Comparison of ENCODE assay signal across 8 cellular contexts in the genomic region with DNA sequence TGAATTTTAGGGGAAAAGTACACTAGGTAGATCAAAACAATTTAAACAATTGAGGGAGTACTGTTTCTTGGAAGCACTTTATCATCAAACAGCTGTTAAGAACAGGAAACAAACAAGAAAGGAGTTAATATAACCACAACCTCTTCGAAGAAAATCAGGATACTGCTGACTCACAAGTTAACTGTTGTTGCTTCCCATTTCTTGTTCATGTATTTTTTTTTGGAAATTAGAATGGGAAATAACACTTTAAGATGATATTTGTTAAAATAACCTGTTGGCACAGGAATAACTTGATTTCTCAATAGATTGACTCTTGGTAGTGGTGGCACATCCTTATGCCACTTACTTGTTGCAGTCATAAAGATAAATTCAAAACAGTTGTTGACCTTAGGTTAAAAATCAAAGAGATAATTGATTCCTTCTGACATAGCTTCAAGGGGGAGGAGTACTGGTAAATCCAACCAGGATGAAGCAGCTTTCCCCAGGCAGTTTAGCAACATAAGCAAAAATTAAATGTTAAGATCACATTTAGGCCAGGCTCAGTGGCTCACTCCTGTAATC. TPM values are rescaled to one million over a fixed set of nuclear protein-coding genes. Genes with fewer than 3 reads are reported as not detected.
DNase-seq lines count a peak whose midpoint lies in the region; ATAC-seq and TF ChIP-seq lines count a peak whose summit lies in the region.

No MANE protein-coding gene starts in this region.

- peak overlapping the region; percentile 85 to 100 (median 95) for H3K4me2 ChIP-seq in BLaER1 treated with 17β-estradiol and CSF1 and Interleukin-3, amounts not matched to agents 10 nM and 100 nM
- H3K4me2 ChIP-seq in KMS-11: 0 out of 2 replicates have a peak overlapping the region, but pooled peaks have one; percentile 2

- in situ Hi-C loops in ACHN (cut with HindIII; ENCODE audit: low pct_ligation_motif_present, low pct_unique_long_range_greater_than_20kb, low sequenced_read_pairs): no loop called here

- no peak for ATAC-seq in HG03565 (IDR thresholded peaks at IDR 0.05; ENCODE audit: unreplicated experiment)
- no peak for ATAC-seq in HG03457 (IDR thresholded peaks at IDR 0.05; ENCODE audit: unreplicated experiment)

- H3K79me2 ChIP-seq in KMS-11 (ENCODE audit: insufficient read depth, low read depth): peaks cover 63% of the 10 kb centered on the region

- peaks cover 41 to 58% (median 51%) of the 10 kb centered on the region in 10 experiments for H3K4me1 ChIP-seq in BLaER1 treated with 17β-estradiol and CSF1 and Interleukin-3, amounts not matched to agents 10 nM and 100 nM
- H3K4me1 ChIP-seq in KMS-11 (ENCODE audit: low read depth, poor library complexity, severe bottlenecking) (peaks cover 35% of the 10 kb centered on the region), ascending aorta (peaks cover 0 to 19% of the 10 kb centered on the region in 2 donors), muscle layer of duodenum (ENCODE audit: control insufficient read depth in 1 of 2, insufficient read depth in 2 of 2, low read length in 2 of 2) (peaks cover 13 to 28% of the 10 kb centered on the region in 2 donors)

- H3K27me3 ChIP-seq in BLaER1 treated with 17β-estradiol and CSF1 and Interleukin-3, amounts not matched to agents 10 nM and 100 nM: no peaks in the 10 kb centered on the region
- H3K27me3 ChIP-seq in KMS-11 (ENCODE audit: insufficient read depth, low read depth): no peaks in the 10 kb centered on the region
- no peaks in the 10 kb centered on the region for H3K27me3 ChIP-seq in ascending aorta
- H3K27me3 ChIP-seq in muscle layer of duodenum (ENCODE audit: low read depth, low read length): no peaks in the 10 kb centered on the region

- TF ChIP-seq CTCF in KMS-11 (conservative IDR thresholded peaks at IDR 0.05; ENCODE audit: low read depth, low read length): no peak
- TF ChIP-seq CTCF in ascending aorta (IDR thresholded peaks at IDR 0.05): no peak

- intact Hi-C loops in ascending aorta (cut with DNase I): loop anchor here (10.0 kb wide), 1 partner anchor 789 kb away; a partner anchor contains a TSS

- H3K36me3 ChIP-seq in BLaER1 treated with 17β-estradiol and CSF1 and Interleukin-3, amounts not matched to agents 10 nM and 100 nM: peaks cover 34 to 69% (median 47%) of the 10 kb centered on the region in 11 experiments
- H3K36me3 ChIP-seq in KMS-11 (ENCODE audit: insufficient read depth): no peaks in the 10 kb centered on the region
- H3K36me3 ChIP-seq in ascending aorta: peaks cover 14 to 24% of the 10 kb centered on the region in 2 donors
- peaks cover 9 to 14% of the 10 kb centered on the region in 2 donors for H3K36me3 ChIP-seq in muscle layer of duodenum (ENCODE audit: control insufficient read depth in 1 of 2, insufficient read depth in 2 of 2, low read length in 2 of 2)

- no peaks in the 10 kb centered on the region for H3K9me3 ChIP-seq in BLaER1 treated with 17β-estradiol and CSF1 and Interleukin-3, amounts not matched to agents 10 nM and 100 nM (replicated peaks in 1 of 11)
- no peaks in the 10 kb centered on the region for H3K9me3 ChIP-seq in ascending aorta
- no peaks in the 10 kb centered on the region for H3K9me3 ChIP-seq in muscle layer of duodenum (ENCODE audit: control insufficient read depth in 1 of 2, low read length in 2 of 2)

- DNase-seq in ascending aorta (ENCODE audit: low spot score in 2 of 2) (no peak), ACHN (no peak), medulla oblongata (ENCODE audit: extremely low spot score) (no peak)

- peak overlapping the region; percentile 68 to 97 (median 88); a peak in 18 of 20 replicates for H3K4me3 ChIP-seq in BLaER1 treated with 17β-estradiol and CSF1 and Interleukin-3, amounts not matched to agents 10 nM and 100 nM
- H3K4me3 ChIP-seq in KMS-11 (IDR thresholded peaks at IDR 0.05; ENCODE audit: insufficient read depth, low read depth, low read length): no peak overlapping the region
- no peak overlapping the region for H3K4me3 ChIP-seq in ascending aorta
- peak overlapping the region in 1 of 2 donors; percentile 13 for H3K4me3 ChIP-seq in muscle layer of duodenum (ENCODE audit: low read depth in 1 of 2, low read length in 2 of 2)

- H3K27ac ChIP-seq in BLaER1 treated with 17β-estradiol and CSF1 and Interleukin-3, amounts not matched to agents 10 nM and 100 nM: peak overlapping the region; percentile 41 to 100 (median 99)
- H3K27ac ChIP-seq in KMS-11 (no peak overlapping the region), ascending aorta (peak overlapping the region; percentile 24 to 99), muscle layer of duodenum (ENCODE audit: low read length) (peak overlapping the region; percentile 31)

- peak overlapping the region; percentile 75 to 100 (median 99); a peak in 21 of 22 replicates for H3K9ac ChIP-seq in BLaER1 treated with 17β-estradiol and CSF1 and Interleukin-3, amounts not matched to agents 10 nM and 100 nM
- no peak overlapping the region for H3K9ac ChIP-seq in KMS-11

- no peak overlapping the region for H2AFZ ChIP-seq in KMS-11 (ENCODE audit: low read depth)

- peaks cover 31 to 82% (median 70%) of the 10 kb centered on the region in 11 experiments; a peak in 21 of 22 replicates for H4K20me1 ChIP-seq in BLaER1 treated with 17β-estradiol and CSF1 and Interleukin-3, amounts not matched to agents 10 nM and 100 nM
- peaks cover 23% of the 10 kb centered on the region for H4K20me1 ChIP-seq in KMS-11 (ENCODE audit: insufficient read depth)

RNA-seq across cellular contexts. Expression of a gene that starts 3.3 kb away (rescaled TPM):
- 60.1 TPM for total RNA-seq in ascending aorta

RNA-seq across cellular contexts. Expression of a gene that starts 28.5 kb away (rescaled TPM):
- total RNA-seq in ascending aorta: 1.4 TPM

Comparison
In these comparisons a context has a peak if more than half of its experiments do, and no peak if none do; other contexts are left out.
1. H3K4me3 ChIP-seq: peak in BLaER1 treated with 17β-estradiol and CSF1 and Interleukin-3, amounts not matched to agents 10 nM and 100 nM (10 of 10); none in KMS-11 (single experiment) and ascending aorta (0 of 2).